25 cellular contexts compared by ENCODE assay signal in genomic region chr1:223669003-223669402, GRCh38. TPM values are rescaled to one million over a fixed set of nuclear protein-coding genes. Genes with fewer than 3 reads are reported as not detected.
"Had no signal": no experiment of that assay in that cellular context is flagged by ENCODE, and none has a peak within 500 bp of the region (broad histone marks: within the 10 kb centered on the region; RNA-seq: fewer than 3 reads in every experiment).

No MANE protein-coding gene starts in this region.

- H3K4me3 ChIP-seq: MG63, Peyer's patch, SJCRH30 had no signal

- H3K36me3 ChIP-seq: MG63, Peyer's patch, SJCRH30 had no signal

- DNase-seq: Karpas-422; KG1; MG63; NCI-H1092; NCI-H1105 treated with DMSO at 0.1 percent for 48 hours; NCI-H1417 treated with DMSO at 0.1 percent for 48 hours; NCI-H146; NCI-H1694 treated with DMSO at 0.1 percent for 48 hours; NCI-H1930; NCI-H2081; NCI-H2107; NCI-H345; NCI-H446 treated with DMSO at 0.1 percent for 48 hours; NCI-H526; NCI-H82; NK-92 treated with Interleukin-12 subunit alpha and Interleukin-12 subunit beta, amount 100 ng/mL, for 24 hours; Peyer's patch; SHP77 treated with DMSO at 0.1 percent for 48 hours; SJCRH30 had no signal

- H3K9me3 ChIP-seq: SJCRH30 had no signal

- H3K27me3 ChIP-seq: MG63, Peyer's patch, SJCRH30 had no signal

- H3K27ac ChIP-seq: Peyer's patch, SJCRH30 had no signal

- H3K4me1 ChIP-seq: SJCRH30 had no signal

- ATAC-seq: PC-3, Right ventricle myocardium inferior, SK-N-SH treated with all-trans-retinoic acid at 6 μM for 48 hours had no signal

RNA-seq across cellular contexts. Expression of gene CAPN8, which starts 3.5 kb away (rescaled TPM):
- total RNA-seq: OCI-LY7; Right ventricle myocardium inferior; RPMI7951; SJCRH30; T-helper 1 cell treated with Interleukin-12 subunit alpha and Interleukin-12 subunit beta and Interleukin-4 antibody, amounts not matched to agents 30 ng/mL and 1 ng/mL, for 36 hours had no signal

RNA-seq across cellular contexts. Expression of gene CAPN2, which starts 43.3 kb away (rescaled TPM):
- total RNA-seq: OCI-LY7 had no signal
